21 cellular contexts compared by ENCODE assay signal in genomic region chr5:160760008-160760407, GRCh38.
DNase-seq lines count a peak whose midpoint lies in the region; ATAC-seq and TF ChIP-seq lines count a peak whose summit lies in the region.
"Had no signal": no experiment of that assay in that cellular context is flagged by ENCODE, and none has a peak within 500 bp of the region (broad histone marks: within the 10 kb centered on the region; RNA-seq: fewer than 3 reads in every experiment).

No MANE protein-coding gene starts in this region.

- DNase-seq in GM23338 (ENCODE audit: low spot score) (no peak), left colon (no peak), mucosa of descending colon (no peak), upper lobe of left lung (no peak), retina (no peak)
- no peak for DNase-seq in CD8-positive, alpha-beta memory T cell
- DNase-seq: CD4-positive, CD25-positive, alpha-beta regulatory T cell; CD8-positive, alpha-beta T cell; DMS 273 treated with DMSO at 0.1 percent for 48 hours; DMS79; EL; GDM1; H7; HCEC 1CT had no signal

- intact Hi-C loops in left colon (cut with DNase I, micrococcal nuclease): no loop called here
- intact Hi-C loops in mucosa of descending colon (cut with DNase I, micrococcal nuclease): no loop called here

- H2AFZ ChIP-seq in GM23338: peak overlapping the region; percentile 53; the same call in 1 of the 2 replicates

- H3K27me3 ChIP-seq in GM23338 (ENCODE audit: insufficient read depth): no peaks in the 10 kb centered on the region
- H3K27me3 ChIP-seq in upper lobe of left lung: no peaks in the 10 kb centered on the region
- H3K27me3 ChIP-seq in CD8-positive, alpha-beta memory T cell (ENCODE audit: insufficient read depth, low read length, poor library complexity, severe bottlenecking): no peaks in the 10 kb centered on the region
- H3K27me3 ChIP-seq: BLaER1 had no signal

- no peaks in the 10 kb centered on the region for H3K27me3 Mint-ChIP-seq in GM23338 (ENCODE audit: insufficient read depth, low read depth, poor library complexity)
- H3K27me3 Mint-ChIP-seq in CD8-positive, alpha-beta memory T cell: peaks cover 0 to 37% of the 10 kb centered on the region in 2 donors

- no peak for TF ChIP-seq POLR2A in upper lobe of left lung (IDR thresholded peaks at IDR 0.05)

- H3K27ac ChIP-seq in GM23338 (ENCODE audit: low read depth) (no peak overlapping the region), upper lobe of left lung (no peak overlapping the region)
- no peak overlapping the region for H3K27ac ChIP-seq in CD8-positive, alpha-beta memory T cell (ENCODE audit: low read depth, low read length)
- H3K27ac ChIP-seq: 22Rv1, BLaER1, C4-2B had no signal

- no peak for ATAC-seq in GM23338
- peak; percentile 30 for ATAC-seq in left colon
- ATAC-seq in mucosa of descending colon: peak; percentile 21
- ATAC-seq in upper lobe of left lung (ENCODE audit: low FRiP score in 2 of 2): peak; percentile 11 to 23
- ATAC-seq in HG03135 (IDR thresholded peaks at IDR 0.05; ENCODE audit: unreplicated experiment): no peak
- no peak for ATAC-seq in HG02588 (IDR thresholded peaks at IDR 0.05; ENCODE audit: unreplicated experiment)
- ATAC-seq: CD8-positive, alpha-beta T cell; GM12878 had no signal

- H3K4me2 ChIP-seq in GM23338: peak overlapping the region; percentile 17; the same call in 1 of the 2 replicates
- H3K4me2 ChIP-seq: BLaER1 had no signal

- peaks cover 12% of the 10 kb centered on the region for H3K4me1 ChIP-seq in GM23338 (ENCODE audit: insufficient read depth)
- peaks cover 10% of the 10 kb centered on the region for H3K4me1 ChIP-seq in mucosa of descending colon (ENCODE audit: low read depth)
- peaks cover 0 to 5% (median 1%) of the 10 kb centered on the region in 4 donors for H3K4me1 ChIP-seq in upper lobe of left lung
- no peaks in the 10 kb centered on the region for H3K4me1 ChIP-seq in CD8-positive, alpha-beta memory T cell (ENCODE audit: insufficient read depth, low read length)
- H3K4me1 ChIP-seq: BLaER1 had no signal

- CTCF ChIA-PET in CD8-positive, alpha-beta memory T cell (lab: Charles Lee): no interaction called here

- POLR2A ChIA-PET in CD8-positive, alpha-beta memory T cell (lab: Charles Lee): no interaction called here

- H3K4me1 Mint-ChIP-seq in GM23338: peaks cover 5% of the 10 kb centered on the region; the same call in 2 of the 3 replicates
- H3K4me1 Mint-ChIP-seq in CD8-positive, alpha-beta memory T cell: no peaks in the 10 kb centered on the region
- H3K4me1 Mint-ChIP-seq: B cell; CD4-positive, CD25-positive, alpha-beta regulatory T cell had no signal

- H3K79me2 ChIP-seq in GM23338 (replicated peaks; ENCODE audit: insufficient read depth): no peaks in the 10 kb centered on the region

- H3K4me3 Mint-ChIP-seq in GM23338: no peak overlapping the region
- no peak overlapping the region for H3K4me3 Mint-ChIP-seq in CD8-positive, alpha-beta memory T cell
- H3K4me3 Mint-ChIP-seq: B cell; CD4-positive, CD25-positive, alpha-beta regulatory T cell; CD8-positive, alpha-beta T cell had no signal

- H3K36me3 ChIP-seq in GM23338 (ENCODE audit: insufficient read depth) (no peaks in the 10 kb centered on the region), mucosa of descending colon (ENCODE audit: low read depth) (no peaks in the 10 kb centered on the region), upper lobe of left lung (no peaks in the 10 kb centered on the region)
- no peaks in the 10 kb centered on the region for H3K36me3 ChIP-seq in CD8-positive, alpha-beta memory T cell (ENCODE audit: insufficient read depth, low read length)
- H3K36me3 ChIP-seq: BLaER1 had no signal

- no peak for TF ChIP-seq EP300 in upper lobe of left lung (IDR thresholded peaks at IDR 0.05)

- no peaks in the 10 kb centered on the region for H3K9me2 ChIP-seq in GM23338 (ENCODE audit: insufficient read depth)

- WGBS in upper lobe of left lung, 2 donors: 61 to 74% methylated on average over 3 of the region's 3 CpGs

- no peaks in the 10 kb centered on the region for H3K36me3 Mint-ChIP-seq in GM23338 (ENCODE audit: low read depth)
- H3K36me3 Mint-ChIP-seq in CD8-positive, alpha-beta memory T cell: no peaks in the 10 kb centered on the region
- H3K36me3 Mint-ChIP-seq: CD4-positive, CD25-positive, alpha-beta regulatory T cell; CD8-positive, alpha-beta T cell had no signal

- TF ChIP-seq CTCF in GM23338 (conservative IDR thresholded peaks at IDR 0.05; ENCODE audit: low read depth in 2 of 2) (no peak), mucosa of descending colon (IDR thresholded peaks at IDR 0.05) (no peak), upper lobe of left lung (IDR thresholded peaks at IDR 0.05) (no peak)

- H3K9me3 ChIP-seq in mucosa of descending colon (no peaks in the 10 kb centered on the region), upper lobe of left lung (no peaks in the 10 kb centered on the region)
- no peaks in the 10 kb centered on the region for H3K9me3 ChIP-seq in CD8-positive, alpha-beta memory T cell (ENCODE audit: low read length)

- H3K4me3 ChIP-seq in GM23338 (no peak overlapping the region), mucosa of descending colon (no peak overlapping the region), upper lobe of left lung (no peak overlapping the region)
- no peak overlapping the region for H3K4me3 ChIP-seq in CD8-positive, alpha-beta memory T cell (ENCODE audit: low read length)
- H3K4me3 ChIP-seq: BLaER1, GM12878 had no signal

- no peaks in the 10 kb centered on the region for H4K20me1 ChIP-seq in GM23338 (replicated peaks; ENCODE audit: insufficient read depth)
- H4K20me1 ChIP-seq: BLaER1 had no signal

- H3F3A ChIP-seq in GM23338 (replicated peaks; ENCODE audit: low read depth): no peaks in the 10 kb centered on the region

- H3K27ac Mint-ChIP-seq in GM23338: peak overlapping the region; percentile 1; the same call in 1 of the 2 replicates
- no peak overlapping the region for H3K27ac Mint-ChIP-seq in CD8-positive, alpha-beta memory T cell
- H3K27ac Mint-ChIP-seq: B cell; CD4-positive, CD25-positive, alpha-beta regulatory T cell; CD8-positive, alpha-beta T cell had no signal

- peaks cover 3% of the 10 kb centered on the region; the same call in 1 of the 3 replicates for H3K9me3 Mint-ChIP-seq in GM23338
- H3K9me3 Mint-ChIP-seq in CD8-positive, alpha-beta memory T cell: peaks cover 0 to 8% (median 3%) of the 10 kb centered on the region in 5 donors

TF ChIP-seq in GM23338, 12 proteins besides CTCF, POLR2A, EP300 and RAD21:
- no peak for TF ChIP-seq REST (IDR thresholded peaks at IDR 0.05; ENCODE audit: unreplicated experiment)
- TF ChIP-seq STAT1 (IDR thresholded peaks at IDR 0.05; ENCODE audit: unreplicated experiment): no peak
- TF ChIP-seq CREB1 (CRISPR knock-in tag; IDR thresholded peaks at IDR 0.05; ENCODE audit: low read depth): no peak

Comparison
In these comparisons a context has a peak if more than half of its experiments do, and no peak if none do; other contexts are left out.
1. ATAC-seq: peak in left colon (single experiment), mucosa of descending colon (single experiment) and upper lobe of left lung (2 of 2); none in GM23338 (single experiment), HG03135 (single experiment) and HG02588 (single experiment).